ENCODE assay signal across 22 cellular contexts in genomic region chr22:48182896-48183805, GRCh38.
DNase-seq lines count a peak whose midpoint lies in the region; ATAC-seq, FAIRE-seq and TF ChIP-seq lines count a peak whose summit lies in the region.
"Had no signal": no experiment of that assay in that cellular context is flagged by ENCODE, and none has a peak within 500 bp of the region (broad histone marks: within the 10 kb centered on the region; RNA-seq: fewer than 3 reads in every experiment).

No MANE protein-coding gene starts in this region.

- H3K4me1 ChIP-seq in neuronal stem cell (ENCODE audit: control insufficient read depth in 2 of 2, insufficient read depth in 1 of 2, low read depth in 1 of 2, low read length in 2 of 2), result peaks cover 0 to 11% of the 10 kb centered on the region in 2 donors
- no peaks in the 10 kb centered on the region for H3K4me1 ChIP-seq in aorta (ENCODE audit: control insufficient read depth in 1 of 2, insufficient read depth in 2 of 2, low read length in 2 of 2)

- intact Hi-C loops in aorta (cut with DNase I), result no loop called here

- H2BK5ac ChIP-seq in neuronal stem cell (ENCODE audit: low read length), result no peak overlapping the region

- no peak overlapping the region for H4K91ac ChIP-seq in neuronal stem cell (ENCODE audit: low read depth, low read length, poor library complexity)

- no peak for ATAC-seq in aorta (ENCODE audit: low FRiP score)
- ATAC-seq: CD8-positive, alpha-beta T cell; GM12878; HCT116 had no signal

- no peak overlapping the region for H3K4ac ChIP-seq in neuronal stem cell (ENCODE audit: low read length)

- H3K4me3 ChIP-seq in coronary artery, result no peak overlapping the region
- H3K4me3 ChIP-seq in neuronal stem cell (ENCODE audit: low read length in 2 of 2), result no peak overlapping the region
- no peak overlapping the region for H3K4me3 ChIP-seq in aorta (ENCODE audit: low read length in 2 of 2)
- H3K4me3 ChIP-seq: BLaER1 treated with 17β-estradiol and CSF1 and Interleukin-3, amounts not matched to agents 10 nM and 100 nM; GM12878; GM23248 had no signal

- H3K27ac Mint-ChIP-seq in activated naive CD4-positive, alpha-beta T cell treated with anti-CD3 and anti-CD28 coated beads, Interleukin-2, amount 50 U/mL, for 24 hours, result peak overlapping the region; percentile 41
- H3K27ac Mint-ChIP-seq in activated naive CD4-positive, alpha-beta T cell treated with anti-CD3 and anti-CD28 coated beads, Interleukin-2, amount 10 ng/mL, durations not matched to agents 7 days and 5 days, result no peak overlapping the region
- H3K27ac Mint-ChIP-seq in T-helper 2 cell treated with Interferon-gamma antibody and Interleukin-4, amounts not matched to agents 5 μg/mL and 100 μg/mL, for 36 hours, result no peak overlapping the region
- H3K27ac Mint-ChIP-seq: B cell; CD8-positive, alpha-beta T cell; HFFc6 had no signal

- H4K8ac ChIP-seq in neuronal stem cell (ENCODE audit: low read depth, low read length), result no peak overlapping the region

- H2BK15ac ChIP-seq in neuronal stem cell (ENCODE audit: low read length), result no peak overlapping the region

- no CpG with 5 or more reads among the region's 23 CpGs for WGBS in neuronal stem cell (ENCODE audit: extremely low coverage in 2 of 2, insufficient read length in 2 of 2, insufficient replicate concordance in 1 of 2), 2 donors
- WGBS in aorta, 2 donors, result 76% methylated on average over 23 of the region's 23 CpGs

- no peaks in the 10 kb centered on the region for H3K4me1 Mint-ChIP-seq in activated naive CD4-positive, alpha-beta T cell treated with anti-CD3 and anti-CD28 coated beads, Interleukin-2, amount 50 U/mL, for 24 hours
- no peaks in the 10 kb centered on the region for H3K4me1 Mint-ChIP-seq in activated naive CD4-positive, alpha-beta T cell treated with anti-CD3 and anti-CD28 coated beads, Interleukin-2, amount 10 ng/mL, durations not matched to agents 7 days and 5 days
- no peaks in the 10 kb centered on the region for H3K4me1 Mint-ChIP-seq in T-helper 2 cell treated with Interferon-gamma antibody and Interleukin-4, amounts not matched to agents 5 μg/mL and 100 μg/mL, for 36 hours (ENCODE audit: low read depth)
- H3K4me1 Mint-ChIP-seq: B cell had no signal

- no peaks in the 10 kb centered on the region for H3K27me3 ChIP-seq in neuronal stem cell (ENCODE audit: control insufficient read depth in 3 of 3, insufficient read depth in 3 of 3, low read depth in 1 of 3, low read length in 3 of 3)
- no peaks in the 10 kb centered on the region for H3K27me3 ChIP-seq in aorta (ENCODE audit: control insufficient read depth in 1 of 2, insufficient read depth in 2 of 2, low read length in 1 of 2)
- H3K27me3 ChIP-seq: BLaER1 treated with 17β-estradiol and CSF1 and Interleukin-3, amounts not matched to agents 10 nM and 100 nM had no signal

- no peak overlapping the region for H3K23ac ChIP-seq in neuronal stem cell (ENCODE audit: low read depth, low read length, poor library complexity)

- CTCF ChIA-PET in activated naive CD4-positive, alpha-beta T cell treated with anti-CD3 and anti-CD28 coated beads, Interleukin-2, amount 10 ng/mL, durations not matched to agents 7 days and 5 days (lab: Charles Lee), result no interaction called here

- H3K36me3 Mint-ChIP-seq in activated naive CD4-positive, alpha-beta T cell treated with anti-CD3 and anti-CD28 coated beads, Interleukin-2, amount 50 U/mL, for 24 hours, result no peaks in the 10 kb centered on the region
- H3K36me3 Mint-ChIP-seq in activated naive CD4-positive, alpha-beta T cell treated with anti-CD3 and anti-CD28 coated beads, Interleukin-2, amount 10 ng/mL, durations not matched to agents 7 days and 5 days, result no peaks in the 10 kb centered on the region
- H3K36me3 Mint-ChIP-seq in T-helper 2 cell treated with Interferon-gamma antibody and Interleukin-4, amounts not matched to agents 5 μg/mL and 100 μg/mL, for 36 hours (ENCODE audit: low read depth), result no peaks in the 10 kb centered on the region
- H3K36me3 Mint-ChIP-seq: CD8-positive, alpha-beta T cell had no signal

- H3K36me3 ChIP-seq in neuronal stem cell (replicated peaks in 1 of 2; ENCODE audit: control insufficient read depth in 2 of 2, insufficient read depth in 2 of 2, low read length in 2 of 2), result no peaks in the 10 kb centered on the region
- H3K36me3 ChIP-seq in aorta (ENCODE audit: control insufficient read depth in 1 of 2, insufficient read depth in 2 of 2, low read length in 1 of 2), result no peaks in the 10 kb centered on the region
- H3K36me3 ChIP-seq: BLaER1 treated with 17β-estradiol and CSF1 and Interleukin-3, amounts not matched to agents 10 nM and 100 nM had no signal

- H3K4me2 ChIP-seq in neuronal stem cell (ENCODE audit: insufficient read depth, low read length, poor library complexity, severe bottlenecking), result no peak overlapping the region
- H3K4me2 ChIP-seq: BLaER1 treated with 17β-estradiol and CSF1 and Interleukin-3, amounts not matched to agents 10 nM and 100 nM had no signal

- no peaks in the 10 kb centered on the region for H3K79me1 ChIP-seq in neuronal stem cell (ENCODE audit: low read depth, low read length)

- FAIRE-seq in GM19239 (lab: Jason Lieb, UNC), result no peak
- FAIRE-seq: GM12878, H54, HTR-8/SVneo had no signal

- H3K27ac ChIP-seq in coronary artery, result no peak overlapping the region
- H3K27ac ChIP-seq in neuronal stem cell (replicated peaks; ENCODE audit: low read length), result no peak overlapping the region
- H3K27ac ChIP-seq in aorta (ENCODE audit: low read depth in 1 of 2, low read length in 2 of 2), result no peak overlapping the region
- H3K27ac ChIP-seq: BLaER1 treated with 17β-estradiol and CSF1 and Interleukin-3, amounts not matched to agents 10 nM and 100 nM; GM23248 had no signal

- H3K14ac ChIP-seq in neuronal stem cell (ENCODE audit: low read length), result no peak overlapping the region

- H2BK12ac ChIP-seq in neuronal stem cell (ENCODE audit: low read length), result peak overlapping the region; percentile 25

- H2BK120ac ChIP-seq in neuronal stem cell (ENCODE audit: low read depth, low read length), result no peak overlapping the region

- peak overlapping the region; percentile 59 for H3K18ac ChIP-seq in neuronal stem cell (ENCODE audit: low read length)

- no peak for TF ChIP-seq CTCF in coronary artery (IDR thresholded peaks at IDR 0.05)

- peak overlapping the region; percentile 66 for H2AK5ac ChIP-seq in neuronal stem cell (ENCODE audit: low read depth, low read length)

- H3K9ac ChIP-seq in neuronal stem cell (ENCODE audit: low read depth, low read length, poor library complexity), result no peak overlapping the region
- H3K9ac ChIP-seq: BLaER1 treated with 17β-estradiol and CSF1 and Interleukin-3, amounts not matched to agents 10 nM and 100 nM; GM23248 had no signal

- no peak overlapping the region for H2AFZ ChIP-seq in neuronal stem cell (ENCODE audit: low read length)
- H2AFZ ChIP-seq: GM23248 had no signal

- DNase-seq in activated naive CD4-positive, alpha-beta T cell treated with anti-CD3 and anti-CD28 coated beads, Interleukin-2, amount 10 ng/mL, durations not matched to agents 7 days and 5 days, result no peak
- DNase-seq in coronary artery (ENCODE audit: low spot score) (peak; percentile 66), islet precursor cell (peak; percentile 38), neuronal stem cell (ENCODE audit: low spot score) (no peak), GM19239 (ENCODE audit: insufficient read length, low spot score) (no peak), aorta (no peak)
- no peak for DNase-seq in T-helper 2 cell treated with Interferon-gamma antibody and Interleukin-4, amounts not matched to agents 5 μg/mL and 100 μg/mL, for 36 hours (ENCODE audit: low spot score)
- DNase-seq: CD8-positive, alpha-beta T cell; DMS 273 treated with DMSO at 0.1 percent for 48 hours; DMS53; DND-41; EL; GM23248; HFFc6; IMR-90 had no signal

- no peak overlapping the region for H3K4me3 Mint-ChIP-seq in activated naive CD4-positive, alpha-beta T cell treated with anti-CD3 and anti-CD28 coated beads, Interleukin-2, amount 50 U/mL, for 24 hours
- H3K4me3 Mint-ChIP-seq in activated naive CD4-positive, alpha-beta T cell treated with anti-CD3 and anti-CD28 coated beads, Interleukin-2, amount 10 ng/mL, durations not matched to agents 7 days and 5 days, result no peak overlapping the region
- H3K4me3 Mint-ChIP-seq in T-helper 2 cell treated with Interferon-gamma antibody and Interleukin-4, amounts not matched to agents 5 μg/mL and 100 μg/mL, for 36 hours, result no peak overlapping the region
- H3K4me3 Mint-ChIP-seq: B cell; CD8-positive, alpha-beta T cell; HFFc6 had no signal

- H3K9me3 ChIP-seq in neuronal stem cell (replicated peaks in 1 of 2; ENCODE audit: control insufficient read depth in 2 of 2, insufficient read depth in 1 of 2, low read depth in 1 of 2, low read length in 2 of 2), result peaks cover 0 to 2% of the 10 kb centered on the region in 2 donors
- no peaks in the 10 kb centered on the region for H3K9me3 ChIP-seq in aorta (ENCODE audit: control insufficient read depth, low read length)
- H3K9me3 ChIP-seq: BLaER1 treated with 17β-estradiol and CSF1 and Interleukin-3, amounts not matched to agents 10 nM and 100 nM had no signal

- H3K9me3 Mint-ChIP-seq in activated naive CD4-positive, alpha-beta T cell treated with anti-CD3 and anti-CD28 coated beads, Interleukin-2, amount 50 U/mL, for 24 hours, result no peaks in the 10 kb centered on the region
- no peaks in the 10 kb centered on the region for H3K9me3 Mint-ChIP-seq in activated naive CD4-positive, alpha-beta T cell treated with anti-CD3 and anti-CD28 coated beads, Interleukin-2, amount 10 ng/mL, durations not matched to agents 7 days and 5 days
- no peaks in the 10 kb centered on the region for H3K9me3 Mint-ChIP-seq in T-helper 2 cell treated with Interferon-gamma antibody and Interleukin-4, amounts not matched to agents 5 μg/mL and 100 μg/mL, for 36 hours
- H3K9me3 Mint-ChIP-seq: CD8-positive, alpha-beta T cell had no signal

- peaks cover 7% of the 10 kb centered on the region for H3K27me3 Mint-ChIP-seq in activated naive CD4-positive, alpha-beta T cell treated with anti-CD3 and anti-CD28 coated beads, Interleukin-2, amount 50 U/mL, for 24 hours
- H3K27me3 Mint-ChIP-seq in activated naive CD4-positive, alpha-beta T cell treated with anti-CD3 and anti-CD28 coated beads, Interleukin-2, amount 10 ng/mL, durations not matched to agents 7 days and 5 days, result peaks cover 5% of the 10 kb centered on the region
- no peaks in the 10 kb centered on the region for H3K27me3 Mint-ChIP-seq in T-helper 2 cell treated with Interferon-gamma antibody and Interleukin-4, amounts not matched to agents 5 μg/mL and 100 μg/mL, for 36 hours (ENCODE audit: low read depth)

Comparison
In these comparisons a context has a peak if more than half of its experiments do, and no peak if none do; other contexts are left out.
1. DNase-seq: peak in coronary artery (single experiment) and islet precursor cell (single experiment); none in activated naive CD4-positive, alpha-beta T cell treated with anti-CD3 and anti-CD28 coated beads, Interleukin-2, amount 10 ng/mL, durations not matched to agents 7 days and 5 days (single experiment), neuronal stem cell (single experiment), GM19239 (single experiment), aorta (0 of 2) and T-helper 2 cell treated with Interferon-gamma antibody and Interleukin-4, amounts not matched to agents 5 μg/mL and 100 μg/mL, for 36 hours (single experiment).